In the genomic region with DNA sequence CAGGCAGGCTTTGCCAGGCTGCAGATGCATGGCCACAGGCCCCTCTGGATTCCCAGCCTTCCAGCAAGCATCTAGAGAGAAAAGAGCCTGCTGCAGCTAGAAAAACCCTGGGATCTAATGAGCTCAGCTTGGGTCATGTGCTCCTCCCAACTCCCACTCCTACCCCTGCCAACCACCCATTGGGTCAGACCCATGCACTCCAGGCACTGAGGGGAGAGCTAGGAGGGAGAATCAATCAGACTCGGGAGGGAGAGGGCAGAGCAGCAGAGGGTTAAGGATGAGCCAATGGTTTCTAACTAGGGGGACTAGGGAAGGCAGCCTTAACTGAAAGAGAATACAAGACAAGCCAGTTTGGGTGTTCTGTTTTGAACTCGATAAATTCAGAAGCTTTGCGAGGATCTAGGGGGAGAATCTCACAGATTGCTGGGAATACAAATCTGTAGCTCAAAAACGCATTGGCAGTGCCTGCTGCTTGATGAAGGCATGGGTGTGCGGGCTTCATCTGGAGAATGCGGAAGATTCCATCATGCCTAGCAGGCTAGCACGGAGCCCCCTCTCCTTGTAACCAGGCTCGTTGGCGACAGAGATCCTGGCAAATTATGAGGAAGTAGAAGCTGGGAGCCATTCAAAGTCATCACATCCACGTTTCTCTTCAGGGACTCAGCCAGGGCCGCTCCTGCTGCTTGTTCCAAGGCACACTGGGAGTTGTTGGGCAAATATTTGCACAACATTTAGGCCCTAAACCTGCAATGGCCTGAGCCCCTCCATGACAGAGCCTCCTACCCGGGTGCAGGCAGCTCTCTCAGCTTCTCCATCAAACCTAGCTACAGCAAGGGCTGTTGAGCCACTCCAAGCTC, we compare ENCODE assay signal across 10 cellular contexts. TPM values are rescaled to one million over a fixed set of nuclear protein-coding genes. Genes with fewer than 3 reads are reported as not detected.
DNase-seq lines count a peak whose midpoint lies in the region; ATAC-seq and TF ChIP-seq lines count a peak whose summit lies in the region.
"Had no signal": no experiment of that assay in that cellular context is flagged by ENCODE, and none has a peak within 500 bp of the region (broad histone marks: within the 10 kb centered on the region; RNA-seq: fewer than 3 reads in every experiment).

No MANE protein-coding gene starts in this region.

- H3K27ac ChIP-seq in KMS-11 (peak overlapping the region; percentile 99), MM.1S (ENCODE audit: low read length) (no peak overlapping the region)
- H3K27ac ChIP-seq: testis had no signal

- peaks cover 14% of the 10 kb centered on the region for H3F3A ChIP-seq in MM.1S (ENCODE audit: insufficient read depth, low read length)

- H3K79me2 ChIP-seq in KMS-11 (ENCODE audit: insufficient read depth, low read depth) (no peaks in the 10 kb centered on the region), MM.1S (ENCODE audit: low read length) (no peaks in the 10 kb centered on the region)

- H2AFZ ChIP-seq in KMS-11 (ENCODE audit: low read depth), result no peak overlapping the region
- H2AFZ ChIP-seq in MM.1S (ENCODE audit: low read length), result no peak overlapping the region

- H3K4me3 ChIP-seq in KMS-11 (IDR thresholded peaks at IDR 0.05; ENCODE audit: insufficient read depth, low read depth, low read length) (no peak overlapping the region), MM.1S (ENCODE audit: low read length) (no peak overlapping the region)
- H3K4me3 ChIP-seq: testis had no signal

- no peak for TF ChIP-seq CTCF in KMS-11 (conservative IDR thresholded peaks at IDR 0.05; ENCODE audit: low read depth, low read length)
- TF ChIP-seq CTCF in MCF 10A (IDR thresholded peaks at IDR 0.05; ENCODE audit: unreplicated experiment), result no peak
- no peak for TF ChIP-seq CTCF in MM.1S (IDR thresholded peaks at IDR 0.05; ENCODE audit: low read length)

- no peaks in the 10 kb centered on the region for H3K27me3 Mint-ChIP-seq in MCF 10A (ENCODE audit: insufficient read depth, unreplicated experiment)
- no peaks in the 10 kb centered on the region for H3K27me3 Mint-ChIP-seq in naive thymus-derived CD8-positive, alpha-beta T cell

- H3K4me2 ChIP-seq in KMS-11, result peak overlapping the region; percentile 87
- no peak overlapping the region for H3K4me2 ChIP-seq in MM.1S (ENCODE audit: low read depth, low read length)

- H3K36me3 Mint-ChIP-seq in MCF 10A (ENCODE audit: insufficient read depth, unreplicated experiment), result no peaks in the 10 kb centered on the region
- peaks cover 0 to 6% (median 0%) of the 10 kb centered on the region in 3 donors for H3K36me3 Mint-ChIP-seq in naive thymus-derived CD8-positive, alpha-beta T cell

- CTCF ChIA-PET in MCF 10A (lab: Yijun Ruan, JAX), result interaction anchor here (0.7 to 4.2 kb wide), 8 partner anchors 13 to 243 kb away, joined by 3 to 52 read pairs (median 4); a partner anchor contains a TSS

- no peak overlapping the region for H3K4me3 Mint-ChIP-seq in MCF 10A (ENCODE audit: unreplicated experiment)
- H3K4me3 Mint-ChIP-seq in naive thymus-derived CD8-positive, alpha-beta T cell, result peak overlapping the region in 2 of 10 donors; percentile 32 to 33

- no TSS peak for BruUV-seq in MCF 10A (replicated peaks; lab: Mats Ljungman, UMichigan)

- H4K20me1 ChIP-seq in KMS-11 (ENCODE audit: insufficient read depth) (no peaks in the 10 kb centered on the region), MM.1S (ENCODE audit: insufficient read depth, low read length) (no peaks in the 10 kb centered on the region)

- H3K4me1 ChIP-seq in KMS-11 (ENCODE audit: low read depth, poor library complexity, severe bottlenecking) (peaks cover 67% of the 10 kb centered on the region), MM.1S (ENCODE audit: low read length) (peaks cover 25% of the 10 kb centered on the region)

- peak overlapping the region; percentile 82; the same call in 1 of the 2 replicates for H3K9ac ChIP-seq in KMS-11
- no peak overlapping the region for H3K9ac ChIP-seq in MM.1S (ENCODE audit: low read length)

- peak overlapping the region; percentile 84 for H3K27ac Mint-ChIP-seq in MCF 10A (ENCODE audit: low read depth, unreplicated experiment)
- peak overlapping the region in 9 of 10 donors; percentile 71 to 100 (median 98) for H3K27ac Mint-ChIP-seq in naive thymus-derived CD8-positive, alpha-beta T cell

- H3K9me3 ChIP-seq in MM.1S (replicated peaks; ENCODE audit: insufficient read depth, low read length), result no peaks in the 10 kb centered on the region
- H3K9me3 ChIP-seq: testis had no signal

- POLR2A ChIA-PET in MCF 10A (lab: Yijun Ruan, JAX), result interaction anchor here (0.5 to 4.6 kb wide), 19 partner anchors 11 to 500 kb away, joined by 3 to 53 read pairs (median 4); a partner anchor contains a TSS
- POLR2A ChIA-PET in naive thymus-derived CD8-positive, alpha-beta T cell (lab: Charles Lee), result interaction anchor here (0.7 to 6.1 kb wide), 10 partner anchors 14 to 197 kb away, joined by 3 to 133 read pairs (median 69); a partner anchor contains a TSS

- H3K9me3 Mint-ChIP-seq in MCF 10A (ENCODE audit: unreplicated experiment), result no peaks in the 10 kb centered on the region
- H3K9me3 Mint-ChIP-seq in naive thymus-derived CD8-positive, alpha-beta T cell, result no peaks in the 10 kb centered on the region

- no peak for ATAC-seq in naive thymus-derived CD8-positive, alpha-beta T cell
- ATAC-seq in HG02973 (IDR thresholded peaks at IDR 0.05; ENCODE audit: unreplicated experiment) (no peak), GM21526 (IDR thresholded peaks at IDR 0.05; ENCODE audit: low FRiP score, unreplicated experiment) (no peak)

- intact Hi-C loops in MCF 10A (cut with micrococcal nuclease), result loop anchor here (2.0 to 5.0 kb wide), 4 partner anchors 21 to 193 kb away; a partner anchor contains a TSS

- no peaks in the 10 kb centered on the region for H3K9me2 ChIP-seq in MM.1S (replicated peaks; ENCODE audit: insufficient read depth, low read length)

- no peaks in the 10 kb centered on the region for H3K27me3 ChIP-seq in KMS-11 (ENCODE audit: insufficient read depth, low read depth)
- H3K27me3 ChIP-seq in MM.1S (replicated peaks; ENCODE audit: insufficient read depth, low read length), result no peaks in the 10 kb centered on the region
- H3K27me3 ChIP-seq: testis had no signal

- DNase-seq in Ammon's horn (ENCODE audit: low spot score) (peak; percentile 29), MCF 10A (ENCODE audit: unreplicated experiment) (no peak), MM.1S (no peak), cerebellar cortex (ENCODE audit: low spot score) (no peak)
- no peak for DNase-seq in naive thymus-derived CD8-positive, alpha-beta T cell
- DNase-seq: NCI-H526 treated with DMSO at 0.1 percent for 48 hours had no signal

- H3K36me3 ChIP-seq in KMS-11 (ENCODE audit: insufficient read depth), result no peaks in the 10 kb centered on the region
- no peaks in the 10 kb centered on the region for H3K36me3 ChIP-seq in MM.1S (replicated peaks; ENCODE audit: insufficient read depth, low read length)

- peaks cover 10% of the 10 kb centered on the region for H3K4me1 Mint-ChIP-seq in MCF 10A (ENCODE audit: insufficient read depth, unreplicated experiment)
- peaks cover 40 to 87% (median 77%) of the 10 kb centered on the region in 4 donors for H3K4me1 Mint-ChIP-seq in naive thymus-derived CD8-positive, alpha-beta T cell

RNA-seq across cellular contexts. Expression of a gene that starts 56.4 kb away (rescaled TPM):
- 7.2 and 10.4 TPM in 2 replicates for total RNA-seq in MCF 10A (2022)
- total RNA-seq in naive thymus-derived CD8-positive, alpha-beta T cell, result 10 to 100 TPM; 22.3 to 26.0 TPM
- 10 to 100 TPM in 1 of 3 donors, 1 to 10 TPM in 2; 8.8 to 10.4 (median 9.5) TPM for polyA plus RNA-seq in naive thymus-derived CD8-positive, alpha-beta T cell
